In the genomic region with DNA sequence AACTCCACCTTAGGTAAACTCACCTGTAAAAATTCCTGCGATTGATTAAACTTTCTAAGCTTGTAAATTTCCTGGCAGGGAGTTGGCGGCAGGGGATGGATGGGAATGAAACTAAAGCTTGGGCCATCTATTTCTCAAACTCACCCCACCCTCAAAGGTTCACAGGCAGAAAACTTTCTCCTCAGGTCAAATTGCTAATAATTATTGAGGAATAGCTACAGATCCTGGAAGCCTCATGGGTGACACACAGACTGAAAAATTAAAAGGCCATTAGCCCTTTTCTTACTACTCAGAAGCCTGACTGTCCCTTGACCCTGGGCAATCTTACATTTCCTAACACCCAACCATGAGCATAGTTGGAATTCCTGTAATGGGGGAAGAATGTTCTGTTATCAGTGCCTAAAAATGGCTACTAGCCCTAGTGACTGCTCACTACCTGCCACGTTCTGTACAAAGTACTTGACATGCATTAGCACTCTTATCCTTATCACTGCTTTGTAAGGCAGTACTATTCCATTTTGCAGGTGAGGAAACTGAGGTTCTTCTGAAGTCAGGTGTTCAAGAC, we compare ENCODE assay signal across 19 cellular contexts. TPM values are rescaled to one million over a fixed set of nuclear protein-coding genes. Genes with fewer than 3 reads are reported as not detected.
"Had no signal": no experiment of that assay in that cellular context is flagged by ENCODE, and none has a peak within 500 bp of the region (broad histone marks: within the 10 kb centered on the region; RNA-seq: fewer than 3 reads in every experiment).

No MANE protein-coding gene starts in this region.

- H3K4me2 ChIP-seq: hepatocyte, smooth muscle cell had no signal

- H3K4me1 ChIP-seq: uterus had no signal

- DNase-seq: activated CD4-positive, alpha-beta T cell treated with anti-CD3 and anti-CD28 coated beads, Interleukin-2, amount 50 U/mL, for 4 hours; activated CD4-positive, CD25-positive, alpha-beta regulatory T cell treated with anti-CD3 and anti-CD28 coated beads, Interleukin-2, amount 50 U/mL, for 72 hours; activated CD8-positive, alpha-beta memory T cell treated with anti-CD3 and anti-CD28 coated beads, Interleukin-2, amount 10 ng/mL, durations not matched to agents 7 days and 5 days; activated gamma-delta T cell; activated naive CD8-positive, alpha-beta T cell treated with anti-CD3 and anti-CD28 coated beads for 36 hours; activated T-cell treated with anti-CD3 and anti-CD28 coated beads, Interleukin-2, amount 50 U/mL, for 4 hours; anterior cingulate cortex; effector memory CD4-positive, alpha-beta T cell; naive thymus-derived CD4-positive, alpha-beta T cell; thyroid gland; uterus had no signal

- H3K36me3 ChIP-seq: neutrophil, thyroid gland, uterus had no signal

- FAIRE-seq: colon had no signal

- H3K9me3 ChIP-seq: neutrophil, thyroid gland, uterus had no signal

- H3K27me3 ChIP-seq: thyroid gland, uterus had no signal

- H3K79me2 ChIP-seq: hepatocyte had no signal

- H2AFZ ChIP-seq: hepatocyte had no signal

- H3K27ac ChIP-seq: epithelial cell of prostate, hepatocyte, neutrophil, thyroid gland, uterus had no signal

- H3K4me3 ChIP-seq: hepatocyte, smooth muscle cell, thyroid gland, uterus had no signal

RNA-seq across cellular contexts. Expression of gene SYNDIG1L, which starts 12.4 kb away (rescaled TPM):
- total RNA-seq: activated CD8-positive, alpha-beta memory T cell treated with anti-CD3 and anti-CD28 coated beads, Interleukin-2, amount 10 ng/mL, durations not matched to agents 7 days and 5 days; activated naive CD8-positive, alpha-beta T cell treated with anti-CD3 and anti-CD28 coated beads for 36 hours; activated T-cell treated with anti-CD3 and anti-CD28 coated beads, Interleukin-2, amount 50 U/mL, for 4 hours; hepatocyte; lung microvascular endothelial cell; mononuclear cell; smooth muscle cell; T-helper 2 cell treated with Interferon-gamma antibody and Interleukin-4, amounts not matched to agents 100 ng/mL and 5 ng/mL, for 36 hours had no signal
- polyA plus RNA-seq: hepatocyte; naive thymus-derived CD4-positive, alpha-beta T cell; smooth muscle cell had no signal
